13 cellular contexts compared by ENCODE assay signal in genomic region chr13:110542311-110542796, GRCh38.
"Had no signal": no experiment of that assay in that cellular context is flagged by ENCODE, and none has a peak within 500 bp of the region (broad histone marks: within the 10 kb centered on the region; RNA-seq: fewer than 3 reads in every experiment).

No MANE protein-coding gene starts in this region.

- DNase-seq: activated CD4-positive, alpha-beta T cell treated with anti-CD3 and anti-CD28 coated beads for 4 hours; activated CD8-positive, alpha-beta memory T cell treated with anti-CD3 and anti-CD28 coated beads, Interleukin-2, amount 50 U/mL, for 48 hours; activated CD8-positive, alpha-beta T cell treated with anti-CD3 and anti-CD28 coated beads for 36 hours; activated naive CD4-positive, alpha-beta T cell; caudate nucleus; effector CD4-positive, alpha-beta T cell; naive thymus-derived CD4-positive, alpha-beta T cell; retina; T1000; upper lobe of left lung had no signal

- H3K27ac ChIP-seq: parathyroid adenoma, skin epidermis had no signal

- H2AFZ ChIP-seq: parathyroid adenoma had no signal

- H3K4me3 ChIP-seq: coronary artery, skin epidermis, upper lobe of left lung had no signal

- H3K9ac ChIP-seq: parathyroid adenoma had no signal

- H3K27ac Mint-ChIP-seq: activated CD8-positive, alpha-beta T cell treated with anti-CD3 and anti-CD28 coated beads for 36 hours; naive thymus-derived CD4-positive, alpha-beta T cell had no signal

- H3K4me3 Mint-ChIP-seq: activated CD8-positive, alpha-beta T cell treated with anti-CD3 and anti-CD28 coated beads for 36 hours; naive thymus-derived CD4-positive, alpha-beta T cell had no signal

- H3K9me3 Mint-ChIP-seq: activated CD8-positive, alpha-beta T cell treated with anti-CD3 and anti-CD28 coated beads for 36 hours had no signal

- H3K4me1 ChIP-seq: parathyroid adenoma had no signal

- H3K79me2 ChIP-seq: parathyroid adenoma had no signal

- H3K27me3 ChIP-seq: upper lobe of left lung had no signal

- H3K9me3 ChIP-seq: upper lobe of left lung had no signal

- H3K36me3 ChIP-seq: upper lobe of left lung had no signal

- H3K27me3 Mint-ChIP-seq: activated CD8-positive, alpha-beta T cell treated with anti-CD3 and anti-CD28 coated beads for 36 hours; naive thymus-derived CD4-positive, alpha-beta T cell had no signal

- ATAC-seq: activated CD8-positive, alpha-beta T cell treated with anti-CD3 and anti-CD28 coated beads for 36 hours; naive thymus-derived CD4-positive, alpha-beta T cell had no signal
